In genomic region chr12:19400649-19401285, GRCh38 we compare ENCODE assay signal across 1 cellular context.
TF ChIP-seq lines count a peak whose summit lies in the region.

No MANE protein-coding gene starts in this region.

TF ChIP-seq in K562, 482 proteins besides CTCF, POLR2A, EP300 and RAD21:
- peak; percentile 27; the same call in 1 of the 2 replicates for TF ChIP-seq ZNF316 (IDR thresholded peaks at IDR 0.05)
